In genomic region chr1:36392836-36393235, GRCh38 we compare ENCODE assay signal across 15 cellular contexts. TPM values are rescaled to one million over a fixed set of nuclear protein-coding genes. Genes with fewer than 3 reads are reported as not detected.
DNase-seq lines count a peak whose midpoint lies in the region; ATAC-seq and TF ChIP-seq lines count a peak whose summit lies in the region.
"Had no signal": no experiment of that assay in that cellular context is flagged by ENCODE, and none has a peak within 500 bp of the region (broad histone marks: within the 10 kb centered on the region; RNA-seq: fewer than 3 reads in every experiment).

No MANE protein-coding gene starts in this region.

- peaks cover 58 to 69% of the 10 kb centered on the region in 2 experiments for H3K4me1 ChIP-seq in neutrophil (ENCODE audit: control insufficient read depth in 1 of 2, insufficient read depth in 1 of 2, low read depth in 1 of 2, low read length in 1 of 2)
- H3K4me1 ChIP-seq in CD8-positive, alpha-beta memory T cell (ENCODE audit: insufficient read depth, low read length): peaks cover 13% of the 10 kb centered on the region

- TF ChIP-seq CTCF in activated B cell treated with CpG ODN at 0.5 μM for 24 hours (IDR thresholded peaks at IDR 0.05) (no peak), neutrophil (IDR thresholded peaks at IDR 0.05) (no peak)

- no peaks in the 10 kb centered on the region for H3K27me3 Mint-ChIP-seq in stimulated activated naive CD8-positive, alpha-beta T cell treated with anti-CD3 and anti-CD28 coated beads, Interleukin-15, Interleukin-2, amounts not matched to agents 100 ng/mL and 50 ng/mL, for 24 hours
- no peaks in the 10 kb centered on the region for H3K27me3 Mint-ChIP-seq in stimulated activated naive CD8-positive, alpha-beta T cell treated with anti-CD3 and anti-CD28 coated beads, Interleukin-15, amount 100 ng/mL, for 72 hours
- H3K27me3 Mint-ChIP-seq in activated B cell treated with CpG ODN at 0.5 μM for 24 hours: no peaks in the 10 kb centered on the region
- H3K27me3 Mint-ChIP-seq in CD8-positive, alpha-beta memory T cell: no peaks in the 10 kb centered on the region

- no peaks in the 10 kb centered on the region for H3K9me3 Mint-ChIP-seq in stimulated activated naive CD8-positive, alpha-beta T cell treated with anti-CD3 and anti-CD28 coated beads, Interleukin-15, Interleukin-2, amounts not matched to agents 100 ng/mL and 50 ng/mL, for 24 hours
- H3K9me3 Mint-ChIP-seq in stimulated activated naive CD8-positive, alpha-beta T cell treated with anti-CD3 and anti-CD28 coated beads, Interleukin-15, amount 100 ng/mL, for 72 hours: no peaks in the 10 kb centered on the region
- H3K9me3 Mint-ChIP-seq in activated B cell treated with CpG ODN at 0.5 μM for 24 hours: no peaks in the 10 kb centered on the region
- no peaks in the 10 kb centered on the region for H3K9me3 Mint-ChIP-seq in CD8-positive, alpha-beta memory T cell

- no peaks in the 10 kb centered on the region for H3K27me3 ChIP-seq in neutrophil
- no peaks in the 10 kb centered on the region for H3K27me3 ChIP-seq in CD8-positive, alpha-beta memory T cell (ENCODE audit: insufficient read depth, low read length, poor library complexity, severe bottlenecking)
- H3K27me3 ChIP-seq: BE2C, SJSA1 had no signal

- no peak overlapping the region for H3K4me3 Mint-ChIP-seq in stimulated activated naive CD8-positive, alpha-beta T cell treated with anti-CD3 and anti-CD28 coated beads, Interleukin-15, Interleukin-2, amounts not matched to agents 100 ng/mL and 50 ng/mL, for 24 hours
- no peak overlapping the region for H3K4me3 Mint-ChIP-seq in stimulated activated naive CD8-positive, alpha-beta T cell treated with anti-CD3 and anti-CD28 coated beads, Interleukin-15, amount 100 ng/mL, for 72 hours
- H3K4me3 Mint-ChIP-seq in activated B cell treated with CpG ODN at 0.5 μM for 24 hours: no peak overlapping the region
- H3K4me3 Mint-ChIP-seq in CD8-positive, alpha-beta memory T cell: no peak overlapping the region

- POLR2A ChIA-PET in activated B cell treated with CpG ODN at 0.5 μM for 24 hours (lab: Charles Lee): interaction anchor here (2.0 kb wide), 1 partner anchor 7 kb away, joined by 6 read pairs; the partner anchor contains the start of gene STK40
- POLR2A ChIA-PET in CD8-positive, alpha-beta memory T cell (lab: Charles Lee): no interaction called here

- intact Hi-C loops in activated B cell treated with CpG ODN at 0.5 μM for 24 hours (cut with micrococcal nuclease): no loop called here

- H3K27ac Mint-ChIP-seq in stimulated activated naive CD8-positive, alpha-beta T cell treated with anti-CD3 and anti-CD28 coated beads, Interleukin-15, Interleukin-2, amounts not matched to agents 100 ng/mL and 50 ng/mL, for 24 hours: peak overlapping the region; percentile 52
- H3K27ac Mint-ChIP-seq in stimulated activated naive CD8-positive, alpha-beta T cell treated with anti-CD3 and anti-CD28 coated beads, Interleukin-15, amount 100 ng/mL, for 72 hours: no peak overlapping the region
- H3K27ac Mint-ChIP-seq in activated B cell treated with CpG ODN at 0.5 μM for 24 hours: peak overlapping the region; percentile 91
- peak overlapping the region in 1 of 8 donors; percentile 33 for H3K27ac Mint-ChIP-seq in CD8-positive, alpha-beta memory T cell

- CTCF ChIA-PET in activated B cell treated with CpG ODN at 0.5 μM for 24 hours (lab: Charles Lee): interaction anchor here (0.8 kb wide), 1 partner anchor 24 kb away, joined by 4 read pairs; no protein-coding TSS in a partner anchor
- CTCF ChIA-PET in CD8-positive, alpha-beta memory T cell (lab: Charles Lee): interaction anchor here (1.9 kb wide), 1 partner anchor 24 kb away, joined by 4 read pairs; no protein-coding TSS in a partner anchor

- H3K4me1 Mint-ChIP-seq in stimulated activated naive CD8-positive, alpha-beta T cell treated with anti-CD3 and anti-CD28 coated beads, Interleukin-15, Interleukin-2, amounts not matched to agents 100 ng/mL and 50 ng/mL, for 24 hours (ENCODE audit: low read depth): peaks cover 62% of the 10 kb centered on the region
- H3K4me1 Mint-ChIP-seq in stimulated activated naive CD8-positive, alpha-beta T cell treated with anti-CD3 and anti-CD28 coated beads, Interleukin-15, amount 100 ng/mL, for 72 hours: peaks cover 45% of the 10 kb centered on the region
- peaks cover 91% of the 10 kb centered on the region for H3K4me1 Mint-ChIP-seq in activated B cell treated with CpG ODN at 0.5 μM for 24 hours
- H3K4me1 Mint-ChIP-seq in CD8-positive, alpha-beta memory T cell: peaks cover 23 to 39% (median 28%) of the 10 kb centered on the region in 3 donors

- no peaks in the 10 kb centered on the region for H3K9me3 ChIP-seq in neutrophil
- no peaks in the 10 kb centered on the region for H3K9me3 ChIP-seq in CD8-positive, alpha-beta memory T cell (ENCODE audit: low read length)
- H3K9me3 ChIP-seq: BE2C, SJSA1 had no signal

- peaks cover 37% of the 10 kb centered on the region for H3K36me3 ChIP-seq in neutrophil
- H3K36me3 ChIP-seq in CD8-positive, alpha-beta memory T cell (ENCODE audit: insufficient read depth, low read length): peaks cover 27% of the 10 kb centered on the region

- peak overlapping the region; percentile 21 for H3K27ac ChIP-seq in neutrophil
- no peak overlapping the region for H3K27ac ChIP-seq in CD8-positive, alpha-beta memory T cell (ENCODE audit: low read depth, low read length)
- H3K27ac ChIP-seq: SJSA1 had no signal

- ATAC-seq in stimulated activated naive CD8-positive, alpha-beta T cell treated with anti-CD3 and anti-CD28 coated beads, Interleukin-15, amount 100 ng/mL, for 72 hours: no peak
- no peak for ATAC-seq in activated B cell treated with CpG ODN at 0.5 μM for 24 hours (ENCODE audit: low read depth)
- no peak for ATAC-seq in HG03439 (IDR thresholded peaks at IDR 0.05; ENCODE audit: unreplicated experiment)
- ATAC-seq: HCT116 had no signal

- H3K36me3 Mint-ChIP-seq in stimulated activated naive CD8-positive, alpha-beta T cell treated with anti-CD3 and anti-CD28 coated beads, Interleukin-15, Interleukin-2, amounts not matched to agents 100 ng/mL and 50 ng/mL, for 24 hours (ENCODE audit: low read depth): peaks cover 51% of the 10 kb centered on the region
- peaks cover 66% of the 10 kb centered on the region for H3K36me3 Mint-ChIP-seq in activated B cell treated with CpG ODN at 0.5 μM for 24 hours (ENCODE audit: low read depth)
- H3K36me3 Mint-ChIP-seq in CD8-positive, alpha-beta memory T cell: peaks cover 0 to 59% (median 10%) of the 10 kb centered on the region in 3 donors

- no peak for DNase-seq in stimulated activated naive CD8-positive, alpha-beta T cell treated with anti-CD3 and anti-CD28 coated beads, Interleukin-15, amount 100 ng/mL, for 72 hours
- DNase-seq in activated B cell treated with CpG ODN at 0.5 μM for 24 hours (no peak), NCI-H748 (lab: John Stamatoyannopoulos, UW; ENCODE audit: unreplicated experiment) (no peak), NCI-H526 (lab: John Stamatoyannopoulos, UW) (no peak)
- no peak for DNase-seq in CD8-positive, alpha-beta memory T cell
- DNase-seq: BE2C, GOT3, NCI-H1092 treated with DMSO at 0.1 percent for 48 hours, NCI-H2081, NCI-H510A treated with DMSO at 0.1 percent for 48 hours had no signal

- H3K4me3 ChIP-seq in neutrophil (ENCODE audit: low read depth in 1 of 2, low read length in 1 of 2): no peak overlapping the region
- no peak overlapping the region for H3K4me3 ChIP-seq in CD8-positive, alpha-beta memory T cell (ENCODE audit: low read length)
- H3K4me3 ChIP-seq: SJSA1 had no signal

RNA-seq across cellular contexts. Expression of gene LSM10, which starts 4.9 kb away (rescaled TPM):
- total RNA-seq in activated B cell treated with CpG ODN at 0.5 μM for 24 hours: 59.8 and 62.7 TPM in 2 replicates
- 10 to 100 TPM; 75.3 to 81.4 TPM for total RNA-seq in CD8-positive, alpha-beta memory T cell
- polyA plus RNA-seq in CD8-positive, alpha-beta memory T cell: 146 TPM

RNA-seq across cellular contexts. Expression of gene STK40, which starts 7.1 kb away (rescaled TPM):
- 62.7 and 63.7 TPM in 2 replicates for total RNA-seq in activated B cell treated with CpG ODN at 0.5 μM for 24 hours
- total RNA-seq in CD8-positive, alpha-beta memory T cell: 10 to 100 TPM; 52.9 to 56.8 TPM
- 53.7 TPM for polyA plus RNA-seq in CD8-positive, alpha-beta memory T cell

RNA-seq across cellular contexts. Expression of gene OSCP1, which starts 57.4 kb away (rescaled TPM):
- 1.2 and 1.8 TPM in 2 replicates for total RNA-seq in activated B cell treated with CpG ODN at 0.5 μM for 24 hours
- total RNA-seq in CD8-positive, alpha-beta memory T cell: 1 to 10 TPM; 2.0 to 2.7 TPM
- polyA plus RNA-seq in CD8-positive, alpha-beta memory T cell: not detected

Comparison
In these comparisons a context has a peak if more than half of its experiments do, and no peak if none do; other contexts are left out.
1. H3K27ac Mint-ChIP-seq: peak in stimulated activated naive CD8-positive, alpha-beta T cell treated with anti-CD3 and anti-CD28 coated beads, Interleukin-15, Interleukin-2, amounts not matched to agents 100 ng/mL and 50 ng/mL, for 24 hours (single experiment) and activated B cell treated with CpG ODN at 0.5 μM for 24 hours (single experiment); none in stimulated activated naive CD8-positive, alpha-beta T cell treated with anti-CD3 and anti-CD28 coated beads, Interleukin-15, amount 100 ng/mL, for 72 hours (0 of 2).